18 cellular contexts compared by ENCODE assay signal in genomic region chr10:97050959-97051496, GRCh38.
A peak's percentile ranks its signal among the peaks of the same experiment; 100 is the strongest.
DNase-seq lines count a peak whose midpoint lies in the region; ATAC-seq, FAIRE-seq and TF ChIP-seq lines count a peak whose summit lies in the region.
"Had no signal": no experiment of that assay in that cellular context is flagged by ENCODE, and none has a peak within 500 bp of the region (broad histone marks: within the 10 kb centered on the region; RNA-seq: fewer than 3 reads in every experiment).

No MANE protein-coding gene starts in this region.

- H3K27ac ChIP-seq in HEK293 (ENCODE audit: extremely low read depth, low read depth, low read length) (no peak overlapping the region), OCI-LY7 (ENCODE audit: low read depth, low read length, poor library complexity, severe bottlenecking) (no peak overlapping the region), brain microvascular endothelial cell (no peak overlapping the region), gastrocnemius medialis (no peak overlapping the region)
- H3K27ac ChIP-seq in CD4-positive, alpha-beta T cell (ENCODE audit: low read depth, low read length): no peak overlapping the region
- H3K27ac ChIP-seq: HL-60 had no signal

- no TSS peak for BruUV-seq in OCI-LY7 (replicated peaks; lab: Mats Ljungman, UMichigan)

- CTCF ChIA-PET in HEK293 (lab: Yijun Ruan, JAX) (interaction anchor here (0.8 to 1.7 kb wide), 3 partner anchors 8 to 159 kb away, joined by 4 to 5 read pairs (median 4); no protein-coding TSS in a partner anchor), OCI-LY7 (lab: Charles Lee; ENCODE audit: unreplicated experiment) (interaction anchor here (0.6 to 0.8 kb wide), 2 partner anchors 12 to 15 kb away, joined by 3 read pairs; no protein-coding TSS in a partner anchor)
- CTCF ChIA-PET in CD4-positive, alpha-beta T cell (lab: Charles Lee): no interaction called here

- no peaks in the 10 kb centered on the region for H3K79me2 ChIP-seq in OCI-LY7 (ENCODE audit: insufficient read depth, low read depth, low read length)

- H3K9me2 ChIP-seq in OCI-LY7 (ENCODE audit: insufficient read depth, low read length): no peaks in the 10 kb centered on the region

- no peaks in the 10 kb centered on the region for H3K4me1 Mint-ChIP-seq in activated T-cell treated with anti-CD3 and anti-CD28 coated beads, Interleukin-2, amount 50 U/mL, for 4 hours (ENCODE audit: low read depth)
- H3K4me1 Mint-ChIP-seq in CD4-positive, alpha-beta T cell (ENCODE audit: low read depth): no peaks in the 10 kb centered on the region
- H3K4me1 Mint-ChIP-seq: CD4-positive, CD25-positive, alpha-beta regulatory T cell had no signal

- H3K4me3 ChIP-seq in HEK293 (ENCODE audit: low read depth, low read length) (no peak overlapping the region), OCI-LY7 (ENCODE audit: low read depth, low read length, poor library complexity, severe bottlenecking) (no peak overlapping the region), bronchial epithelial cell (ENCODE audit: low read depth, low read length) (no peak overlapping the region), brain microvascular endothelial cell (ENCODE audit: low read depth, low read length) (no peak overlapping the region), gastrocnemius medialis (no peak overlapping the region)

- TF ChIP-seq CTCF in HEK293 (tag by site-specific recombination; IDR thresholded peaks at IDR 0.05) (no peak), OCI-LY7 (conservative IDR thresholded peaks at IDR 0.05; ENCODE audit: low read length) (no peak), bronchial epithelial cell (IDR thresholded peaks at IDR 0.05; ENCODE audit: insufficient read depth, low read length, severe bottlenecking) (no peak), brain microvascular endothelial cell (IDR thresholded peaks at IDR 0.05; ENCODE audit: low read depth, low read length, missing control alignments) (no peak), gastrocnemius medialis (IDR thresholded peaks at IDR 0.05 in 4 of 5, conservative IDR thresholded peaks at IDR 0.05 in 1 of 5) (no peak)
- no peak for TF ChIP-seq CTCF in CD4-positive, alpha-beta T cell (IDR thresholded peaks at IDR 0.05)

- no peaks in the 10 kb centered on the region for H3K9me3 Mint-ChIP-seq in activated T-cell treated with anti-CD3 and anti-CD28 coated beads, Interleukin-2, amount 50 U/mL, for 4 hours
- no peaks in the 10 kb centered on the region for H3K9me3 Mint-ChIP-seq in CD4-positive, alpha-beta T cell
- H3K9me3 Mint-ChIP-seq: CD4-positive, CD25-positive, alpha-beta regulatory T cell had no signal

- POLR2A ChIA-PET in HEK293 (lab: Yijun Ruan, JAX) (interaction anchor here (0.7 kb wide), 2 partner anchors 14 to 1621 kb away, joined by 3 to 4 read pairs; no protein-coding TSS in a partner anchor), OCI-LY7 (lab: Charles Lee) (interaction anchor here (0.5 kb wide), 1 partner anchor 92 kb away, joined by 3 read pairs; no protein-coding TSS in a partner anchor)
- POLR2A ChIA-PET in CD4-positive, alpha-beta T cell (lab: Charles Lee): no interaction called here

- H3K36me3 Mint-ChIP-seq in activated T-cell treated with anti-CD3 and anti-CD28 coated beads, Interleukin-2, amount 50 U/mL, for 4 hours (ENCODE audit: insufficient read depth): no peaks in the 10 kb centered on the region
- no peaks in the 10 kb centered on the region for H3K36me3 Mint-ChIP-seq in CD4-positive, alpha-beta T cell (ENCODE audit: low read depth)
- H3K36me3 Mint-ChIP-seq: CD4-positive, CD25-positive, alpha-beta regulatory T cell had no signal

- peak; percentile 43 to 54 for ATAC-seq in activated T-cell treated with anti-CD3 and anti-CD28 coated beads, Interleukin-2, amount 50 U/mL, for 4 hours
- no peak for ATAC-seq in CD4-positive, alpha-beta T cell (ENCODE audit: poor library complexity)
- ATAC-seq in gastrocnemius medialis: no peak

- H3K4me1 ChIP-seq in HEK293 (ENCODE audit: control insufficient read depth, insufficient read depth, low read length) (no peaks in the 10 kb centered on the region), OCI-LY7 (ENCODE audit: insufficient read depth, low read length, poor library complexity, severe bottlenecking) (peaks cover 9% of the 10 kb centered on the region), gastrocnemius medialis (no peaks in the 10 kb centered on the region)
- H3K4me1 ChIP-seq: Caco-2 had no signal

- H3K36me3 ChIP-seq in HEK293 (ENCODE audit: control insufficient read depth in 2 of 2, insufficient read depth in 1 of 2, low read length in 2 of 2): no peaks in the 10 kb centered on the region
- H3K36me3 ChIP-seq in OCI-LY7 (ENCODE audit: insufficient read depth, low read length): no peaks in the 10 kb centered on the region
- H3K36me3 ChIP-seq in bronchial epithelial cell (ENCODE audit: control insufficient read depth, insufficient read depth, low read length): no peaks in the 10 kb centered on the region
- no peaks in the 10 kb centered on the region for H3K36me3 ChIP-seq in brain microvascular endothelial cell (replicated peaks)
- H3K36me3 ChIP-seq in gastrocnemius medialis: no peaks in the 10 kb centered on the region
- H3K36me3 ChIP-seq: BE2C had no signal

- no peaks in the 10 kb centered on the region for H4K20me1 ChIP-seq in OCI-LY7 (ENCODE audit: insufficient read depth, low read length)

- H3K27me3 ChIP-seq in bronchial epithelial cell (ENCODE audit: control insufficient read depth, insufficient read depth, low read length) (no peaks in the 10 kb centered on the region), brain microvascular endothelial cell (replicated peaks) (no peaks in the 10 kb centered on the region), gastrocnemius medialis (no peaks in the 10 kb centered on the region)
- H3K27me3 ChIP-seq in CD4-positive, alpha-beta T cell (ENCODE audit: control insufficient read depth, insufficient read depth, low read length): no peaks in the 10 kb centered on the region
- H3K27me3 ChIP-seq: BE2C had no signal

- no peak overlapping the region for H2AFZ ChIP-seq in OCI-LY7 (ENCODE audit: low read length)

- no peak overlapping the region for H3K4me3 Mint-ChIP-seq in activated T-cell treated with anti-CD3 and anti-CD28 coated beads, Interleukin-2, amount 50 U/mL, for 4 hours
- H3K4me3 Mint-ChIP-seq in CD4-positive, alpha-beta T cell: no peak overlapping the region
- H3K4me3 Mint-ChIP-seq: CD4-positive, CD25-positive, alpha-beta regulatory T cell; H9 had no signal

- TF ChIP-seq POLR2A in gastrocnemius medialis (IDR thresholded peaks at IDR 0.05): no peak

- in situ Hi-C loops in brain microvascular endothelial cell (cut with HindIII; ENCODE audit: low pct_ligation_motif_present, low sequenced_read_pairs): no loop called here
- in situ Hi-C loops in gastrocnemius medialis (cut with MboI; ENCODE audit: low sequenced_read_pairs in 4 of 4): no loop called here

- no peak for DNase-seq in activated T-cell treated with anti-CD3 and anti-CD28 coated beads, Interleukin-2, amount 50 U/mL, for 4 hours
- DNase-seq in activated T-cell treated with anti-CD3 and anti-CD28 coated beads, Interleukin-2, amount 50 U/mL, for 48 hours: no peak
- DNase-seq in OCI-LY7 (ENCODE audit: low spot score) (no peak), bronchial epithelial cell (ENCODE audit: low read depth) (peak; percentile 20), brain microvascular endothelial cell (no peak), gastrocnemius medialis (no peak)
- no peak for DNase-seq in CD4-positive, alpha-beta T cell
- DNase-seq: BE2C; C1 segment of cervical spinal cord; Caco-2; CD4-positive, CD25-positive, alpha-beta regulatory T cell; H9 had no signal

- 0 out of 2 replicates have a peak overlapping the region, but pooled peaks have one; percentile 7 for H3K4me2 ChIP-seq in OCI-LY7 (ENCODE audit: low read length)

- intact Hi-C loops in OCI-LY7 (cut with micrococcal nuclease; ENCODE audit: unreplicated experiment): no loop called here
- intact Hi-C loops in CD4-positive, alpha-beta T cell (cut with DNase I, micrococcal nuclease): no loop called here
- intact Hi-C loops in gastrocnemius medialis (cut with DNase I; ENCODE audit: low total_unique reads): no loop called here

- FAIRE-seq in bronchial epithelial cell (lab: Jason Lieb, UNC): no peak
- FAIRE-seq: D721Med, G401.6, GM19239, H1 had no signal

- H3K27ac Mint-ChIP-seq in CD4-positive, alpha-beta T cell: no peak overlapping the region
- H3K27ac Mint-ChIP-seq: CD4-positive, CD25-positive, alpha-beta regulatory T cell had no signal

- H3K9me3 ChIP-seq in HEK293 (ENCODE audit: control insufficient read depth, insufficient read depth, low read depth, low read length) (no peaks in the 10 kb centered on the region), OCI-LY7 (ENCODE audit: low read length) (no peaks in the 10 kb centered on the region), gastrocnemius medialis (no peaks in the 10 kb centered on the region)
- H3K9me3 ChIP-seq in CD4-positive, alpha-beta T cell (ENCODE audit: control insufficient read depth, low read length): no peaks in the 10 kb centered on the region
- H3K9me3 ChIP-seq: BE2C, Caco-2 had no signal

- peaks cover 14% of the 10 kb centered on the region for H3K27me3 Mint-ChIP-seq in activated T-cell treated with anti-CD3 and anti-CD28 coated beads, Interleukin-2, amount 50 U/mL, for 4 hours (ENCODE audit: low read depth)
- no peaks in the 10 kb centered on the region for H3K27me3 Mint-ChIP-seq in CD4-positive, alpha-beta T cell

TF ChIP-seq in HEK293, 187 proteins besides CTCF, POLR2A, EP300 and RAD21:
- TF ChIP-seq ZNF184 (tag by site-specific recombination; IDR thresholded peaks at IDR 0.05): peak; percentile 98
- TF ChIP-seq ZSCAN30 (tag by site-specific recombination; IDR thresholded peaks at IDR 0.05): peak; percentile 27; the same call in 1 of the 2 replicates
- TF ChIP-seq ZFHX2 (tag by site-specific recombination; conservative IDR thresholded peaks at IDR 0.05): no peak

Comparison
In these comparisons a context has a peak if more than half of its experiments do, and no peak if none do; other contexts are left out.
1. ATAC-seq: peak in activated T-cell treated with anti-CD3 and anti-CD28 coated beads, Interleukin-2, amount 50 U/mL, for 4 hours (2 of 2); none in CD4-positive, alpha-beta T cell (single experiment) and gastrocnemius medialis (0 of 2).